ENCODE assay signal across 8 cellular contexts in the genomic region with DNA sequence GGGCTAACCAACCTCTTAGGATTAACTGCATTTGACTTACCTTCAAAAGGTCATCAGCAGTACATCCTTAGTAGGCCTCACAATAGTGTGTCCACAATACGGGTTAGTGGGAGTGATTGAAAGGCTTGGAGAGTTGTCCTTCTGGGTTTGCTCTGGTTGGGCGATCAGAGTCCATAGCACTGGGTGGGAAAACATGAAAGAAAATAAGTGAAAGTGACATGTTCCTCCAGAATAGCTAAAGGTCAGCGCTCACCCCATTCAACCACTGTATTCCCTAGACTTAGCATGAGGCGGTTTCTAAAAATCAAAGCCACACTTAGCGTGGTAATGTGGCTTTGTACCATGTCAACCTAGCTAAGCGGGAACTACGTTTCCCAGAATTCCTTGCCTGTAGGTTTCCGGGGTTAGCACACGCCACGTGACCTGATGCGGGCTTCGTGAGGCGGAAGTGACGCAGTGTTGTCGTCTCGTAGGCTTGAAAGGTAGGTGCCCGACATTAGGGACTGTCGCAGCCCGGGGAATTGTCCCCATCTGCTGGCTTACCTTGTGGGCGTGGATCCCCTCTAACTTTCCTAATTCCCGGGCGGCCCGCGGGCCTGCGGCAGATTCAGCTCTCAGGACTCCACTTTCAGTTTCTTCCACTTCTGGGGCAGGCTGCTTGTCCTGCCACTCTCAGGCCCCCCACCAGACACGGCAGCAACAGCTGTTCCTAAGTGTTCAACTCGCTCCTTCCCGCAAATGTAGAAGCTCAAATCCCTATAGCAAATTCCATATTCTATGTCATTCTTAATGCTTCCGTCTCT. TPM values are rescaled to one million over a fixed set of nuclear protein-coding genes. Genes with fewer than 3 reads are reported as not detected.
DNase-seq lines count a peak whose midpoint lies in the region; FAIRE-seq and TF ChIP-seq lines count a peak whose summit lies in the region.

No MANE protein-coding gene starts in this region.

- H3K9ac ChIP-seq in Loucy (ENCODE audit: low read depth, low read length, poor library complexity, severe bottlenecking): peak overlapping the region; percentile 81
- H3K9ac ChIP-seq in neuronal stem cell (ENCODE audit: low read depth, low read length, poor library complexity): no peak overlapping the region

- no peak overlapping the region for H2AK5ac ChIP-seq in neuronal stem cell (ENCODE audit: low read depth, low read length)

- FAIRE-seq in G401.6 (lab: Jason Lieb, UNC) (peak; percentile 90), frontal cortex (lab: Jason Lieb, UNC) (no peak)

- H3K14ac ChIP-seq in neuronal stem cell (ENCODE audit: low read length): no peak overlapping the region

- H2AFZ ChIP-seq in Loucy (ENCODE audit: low read length) (peak overlapping the region; percentile 93), neuronal stem cell (ENCODE audit: low read length) (peak overlapping the region; percentile 85)

- no peaks in the 10 kb centered on the region for H3K9me3 ChIP-seq in Loucy (ENCODE audit: insufficient read depth, low read depth, low read length)
- H3K9me3 ChIP-seq in neuronal stem cell (replicated peaks in 1 of 2; ENCODE audit: control insufficient read depth in 2 of 2, insufficient read depth in 1 of 2, low read depth in 1 of 2, low read length in 2 of 2): no peaks in the 10 kb centered on the region

- H3K4me1 ChIP-seq in Loucy (ENCODE audit: insufficient read depth, low read length, poor library complexity, severe bottlenecking) (peaks cover 7% of the 10 kb centered on the region), neuronal stem cell (ENCODE audit: control insufficient read depth in 2 of 2, insufficient read depth in 1 of 2, low read depth in 1 of 2, low read length in 2 of 2) (no peaks in the 10 kb centered on the region)

- H4K91ac ChIP-seq in neuronal stem cell (ENCODE audit: low read depth, low read length, poor library complexity): no peak overlapping the region

- H3F3A ChIP-seq in Loucy (ENCODE audit: low read depth): no peaks in the 10 kb centered on the region

- H3K36me3 ChIP-seq in H7 (replicated peaks; ENCODE audit: control insufficient read depth, insufficient read depth, low read length): no peaks in the 10 kb centered on the region
- H3K36me3 ChIP-seq in Loucy (ENCODE audit: insufficient read depth, low read length): no peaks in the 10 kb centered on the region
- H3K36me3 ChIP-seq in neuronal stem cell (replicated peaks in 1 of 2; ENCODE audit: control insufficient read depth in 2 of 2, insufficient read depth in 2 of 2, low read length in 2 of 2): no peaks in the 10 kb centered on the region

- no peak overlapping the region for H2BK5ac ChIP-seq in neuronal stem cell (ENCODE audit: low read length)

- no CpG with 5 or more reads among the region's 29 CpGs for WGBS in neuronal stem cell (ENCODE audit: extremely low coverage in 2 of 2, insufficient read length in 2 of 2, insufficient replicate concordance in 1 of 2), 2 donors

- no peaks in the 10 kb centered on the region for H4K20me1 ChIP-seq in Loucy (ENCODE audit: insufficient read depth, low read length, poor library complexity, severe bottlenecking)

- peak overlapping the region; percentile 85 for H3K18ac ChIP-seq in neuronal stem cell (ENCODE audit: low read length)

- no peak overlapping the region for H3K4ac ChIP-seq in neuronal stem cell (ENCODE audit: low read length)

- H3K4me3 ChIP-seq in H7 (ENCODE audit: insufficient read depth, low read depth, low read length): peak overlapping the region; percentile 61
- H3K4me3 ChIP-seq in Loucy (ENCODE audit: low read length, poor library complexity, severe bottlenecking): peak overlapping the region; percentile 95
- H3K4me3 ChIP-seq in neuronal stem cell (ENCODE audit: low read length in 2 of 2): peak overlapping the region; percentile 62 to 84

- no peaks in the 10 kb centered on the region for H3K9me2 ChIP-seq in Loucy (replicated peaks; ENCODE audit: low read depth, low read length)

- no peak overlapping the region for H2BK15ac ChIP-seq in neuronal stem cell (ENCODE audit: low read length)

- no peak overlapping the region for H3K27ac ChIP-seq in neuronal stem cell (replicated peaks; ENCODE audit: low read length)
- peak overlapping the region; percentile 92 for H3K27ac ChIP-seq in substantia nigra (ENCODE audit: low read depth, low read length, poor library complexity, severe bottlenecking)

- H3K27me3 ChIP-seq in H7 (ENCODE audit: control insufficient read depth, insufficient read depth, low read length): no peaks in the 10 kb centered on the region; the same call in 1 of the 2 replicates
- H3K27me3 ChIP-seq in Loucy (ENCODE audit: insufficient read depth, low read length, poor library complexity, severe bottlenecking): peaks cover 22% of the 10 kb centered on the region
- H3K27me3 ChIP-seq in neuronal stem cell (ENCODE audit: control insufficient read depth in 3 of 3, insufficient read depth in 3 of 3, low read depth in 1 of 3, low read length in 3 of 3): no peaks in the 10 kb centered on the region

- peak; percentile 19; the same call in 1 of the 2 replicates for TF ChIP-seq CTCF in Loucy (conservative IDR thresholded peaks at IDR 0.05; ENCODE audit: low read length)

- no peak overlapping the region for H2BK120ac ChIP-seq in neuronal stem cell (ENCODE audit: low read depth, low read length)

- H4K8ac ChIP-seq in neuronal stem cell (ENCODE audit: low read depth, low read length): no peak overlapping the region

- no peak overlapping the region for H2BK12ac ChIP-seq in neuronal stem cell (ENCODE audit: low read length)

- no peaks in the 10 kb centered on the region for H3K79me2 ChIP-seq in Loucy (ENCODE audit: insufficient read depth, low read length)

- H3K4me2 ChIP-seq in Loucy (ENCODE audit: low read depth, low read length, poor library complexity, severe bottlenecking) (peak overlapping the region; percentile 97), neuronal stem cell (ENCODE audit: insufficient read depth, low read length, poor library complexity, severe bottlenecking) (peak overlapping the region; percentile 63)

- H3K79me1 ChIP-seq in neuronal stem cell (ENCODE audit: low read depth, low read length): no peaks in the 10 kb centered on the region

- DNase-seq in H7 (peak; percentile 78), SHP77 treated with DMSO at 0.1 percent for 48 hours (lab: John Stamatoyannopoulos, UW) (peak; percentile 94), frontal cortex (ENCODE audit: low spot score in 2 of 2) (peak; percentile 67 to 79), neuronal stem cell (ENCODE audit: low spot score) (peak; percentile 80), substantia nigra (lab: John Stamatoyannopoulos, UW) (peak; percentile 38 to 97 (median 85))
- peak; percentile 48 to 75 (median 63) for DNase-seq in activated naive CD4-positive, alpha-beta T cell (lab: John Stamatoyannopoulos, UW)

- H3K23ac ChIP-seq in neuronal stem cell (ENCODE audit: low read depth, low read length, poor library complexity): no peak overlapping the region

RNA-seq across cellular contexts. Expression of a gene that starts 19.8 kb away (rescaled TPM):
- not detected in 2 replicates for total RNA-seq in H7 (2014; rRNA removed; shearing (Covaris generic))
- total RNA-seq in frontal cortex: not detected
- polyA plus RNA-seq in neuronal stem cell (2013, experiment 1 of 2): not detected
- not detected for polyA plus RNA-seq in neuronal stem cell (2013, experiment 2 of 2)
